ENCODE assay signal across 8 cellular contexts in the genomic region with DNA sequence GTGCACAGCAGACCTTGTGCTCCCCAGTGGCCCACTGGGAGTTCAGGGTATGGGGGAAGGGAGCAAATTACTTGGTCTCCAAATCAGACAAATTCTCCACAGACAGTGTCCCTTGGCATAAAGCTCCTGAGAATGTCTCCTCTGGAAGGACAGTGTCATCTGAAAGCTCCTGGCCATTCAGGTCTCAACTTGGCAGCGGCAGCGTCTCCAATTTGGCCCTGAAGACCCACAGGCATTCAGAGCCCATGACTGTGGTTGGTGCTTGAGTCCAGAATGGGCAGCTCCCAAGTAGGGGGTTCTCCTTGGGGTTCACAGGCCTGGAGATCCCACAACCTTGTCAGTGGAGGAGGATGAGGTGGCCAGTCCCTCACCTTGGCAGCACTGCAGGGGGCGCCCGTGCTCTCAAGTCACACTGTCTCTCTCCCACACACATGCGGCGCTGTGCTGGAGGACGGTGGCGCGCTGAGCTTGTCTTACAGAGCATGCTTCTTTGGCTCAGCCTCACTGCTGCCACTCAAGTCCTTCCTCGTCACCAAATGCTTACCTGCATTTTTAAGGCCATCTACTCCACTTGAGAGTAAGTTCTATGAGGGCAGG. TPM values are rescaled to one million over a fixed set of nuclear protein-coding genes. Genes with fewer than 3 reads are reported as not detected.
A peak's percentile ranks its signal among the peaks of the same experiment; 100 is the strongest.
DNase-seq lines count a peak whose midpoint lies in the region; ATAC-seq and TF ChIP-seq lines count a peak whose summit lies in the region.

No MANE protein-coding gene starts in this region.

- no peaks in the 10 kb centered on the region for H3K9me3 Mint-ChIP-seq in T-helper 2 cell treated with Interferon-gamma antibody and Interleukin-4, amounts not matched to agents 5 μg/mL and 100 μg/mL, for 36 hours
- H3K9me3 Mint-ChIP-seq in chondrocyte (ENCODE audit: low read depth) = no peaks in the 10 kb centered on the region
- no peaks in the 10 kb centered on the region for H3K9me3 Mint-ChIP-seq in naive thymus-derived CD8-positive, alpha-beta T cell

- H3K27me3 Mint-ChIP-seq in T-helper 2 cell treated with Interferon-gamma antibody and Interleukin-4, amounts not matched to agents 5 μg/mL and 100 μg/mL, for 36 hours (ENCODE audit: low read depth) = no peaks in the 10 kb centered on the region
- H3K27me3 Mint-ChIP-seq in chondrocyte (ENCODE audit: low read depth) = no peaks in the 10 kb centered on the region
- H3K27me3 Mint-ChIP-seq in naive thymus-derived CD8-positive, alpha-beta T cell = no peaks in the 10 kb centered on the region

- peak; percentile 58 for TF ChIP-seq CTCF in chondrocyte (IDR thresholded peaks at IDR 0.05)

- H3K36me3 Mint-ChIP-seq in T-helper 2 cell treated with Interferon-gamma antibody and Interleukin-4, amounts not matched to agents 5 μg/mL and 100 μg/mL, for 36 hours (ENCODE audit: low read depth) = peaks cover 37% of the 10 kb centered on the region
- H3K36me3 Mint-ChIP-seq in chondrocyte (ENCODE audit: low read depth) = peaks cover 59% of the 10 kb centered on the region
- peaks cover 0 to 62% (median 11%) of the 10 kb centered on the region in 3 donors for H3K36me3 Mint-ChIP-seq in naive thymus-derived CD8-positive, alpha-beta T cell

- no peak overlapping the region for H3K4me3 Mint-ChIP-seq in T-helper 2 cell treated with Interferon-gamma antibody and Interleukin-4, amounts not matched to agents 5 μg/mL and 100 μg/mL, for 36 hours
- no peak overlapping the region for H3K4me3 Mint-ChIP-seq in chondrocyte (ENCODE audit: unreplicated experiment)
- H3K4me3 Mint-ChIP-seq in naive thymus-derived CD8-positive, alpha-beta T cell = no peak overlapping the region

- peaks cover 5% of the 10 kb centered on the region for H3K4me1 Mint-ChIP-seq in T-helper 2 cell treated with Interferon-gamma antibody and Interleukin-4, amounts not matched to agents 5 μg/mL and 100 μg/mL, for 36 hours (ENCODE audit: low read depth)
- H3K4me1 Mint-ChIP-seq in chondrocyte (ENCODE audit: low read depth) = peaks cover 7% of the 10 kb centered on the region
- H3K4me1 Mint-ChIP-seq in naive thymus-derived CD8-positive, alpha-beta T cell = peaks cover 0 to 14% (median 0%) of the 10 kb centered on the region in 4 donors

- H3K27ac Mint-ChIP-seq in T-helper 2 cell treated with Interferon-gamma antibody and Interleukin-4, amounts not matched to agents 5 μg/mL and 100 μg/mL, for 36 hours = no peak overlapping the region
- no peak overlapping the region for H3K27ac Mint-ChIP-seq in chondrocyte (ENCODE audit: unreplicated experiment)
- H3K27ac Mint-ChIP-seq in naive thymus-derived CD8-positive, alpha-beta T cell = peak overlapping the region in 2 of 10 donors; percentile 25 to 44

- peak; percentile 41; the same call in 2 of the 3 replicates for ATAC-seq in SK-N-SH treated with all-trans-retinoic acid at 6 μM for 48 hours
- ATAC-seq in naive thymus-derived CD8-positive, alpha-beta T cell = peak; percentile 46 to 49

- DNase-seq in T-helper 2 cell (peak in 4 of 5 experiments; percentile 23 to 68 (median 44)), chondrocyte (ENCODE audit: low spot score) (no peak), H4 (ENCODE audit: low spot score) (no peak), RKO (ENCODE audit: low spot score) (no peak), glomerular visceral epithelial cell (ENCODE audit: extremely low spot score) (no peak)
- no peak for DNase-seq in T-helper 2 cell treated with Interferon-gamma antibody and Interleukin-4, amounts not matched to agents 5 μg/mL and 100 μg/mL, for 36 hours (ENCODE audit: low spot score)
- peak in 5 of 10 donors; percentile 21 to 65 (median 25) for DNase-seq in naive thymus-derived CD8-positive, alpha-beta T cell

- POLR2A ChIA-PET in naive thymus-derived CD8-positive, alpha-beta T cell (lab: Charles Lee) = interaction anchor here (0.7 kb wide), 2 partner anchors 167 to 260 kb away, joined by 4 to 5 read pairs; a partner anchor contains a TSS

TF ChIP-seq in SK-N-SH treated with all-trans-retinoic acid at 6 μM for 48 hours, 23 proteins besides CTCF, POLR2A, EP300 and RAD21 (continues in another document):
- no peak for TF ChIP-seq ISL1 (CRISPR knock-in tag; IDR thresholded peaks at IDR 0.05)
- TF ChIP-seq, protein P1, sequence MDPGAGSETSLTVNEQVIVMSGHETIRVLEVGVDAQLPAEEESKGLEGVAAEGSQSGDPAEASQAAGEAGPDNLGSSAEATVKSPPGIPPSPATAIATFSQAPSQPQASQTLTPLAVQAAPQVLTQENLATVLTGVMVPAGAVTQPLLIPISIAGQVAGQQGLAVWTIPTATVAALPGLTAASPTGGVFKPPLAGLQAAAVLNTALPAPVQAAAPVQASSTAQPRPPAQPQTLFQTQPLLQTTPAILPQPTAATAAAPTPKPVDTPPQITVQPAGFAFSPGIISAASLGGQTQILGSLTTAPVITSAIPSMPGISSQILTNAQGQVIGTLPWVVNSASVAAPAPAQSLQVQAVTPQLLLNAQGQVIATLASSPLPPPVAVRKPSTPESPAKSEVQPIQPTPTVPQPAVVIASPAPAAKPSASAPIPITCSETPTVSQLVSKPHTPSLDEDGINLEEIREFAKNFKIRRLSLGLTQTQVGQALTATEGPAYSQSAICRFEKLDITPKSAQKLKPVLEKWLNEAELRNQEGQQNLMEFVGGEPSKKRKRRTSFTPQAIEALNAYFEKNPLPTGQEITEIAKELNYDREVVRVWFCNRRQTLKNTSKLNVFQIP (CRISPR knock-in tag; IDR thresholded peaks at IDR 0.05; ENCODE audit: borderline replicate concordance, low read depth) = no peak
- no peak for TF ChIP-seq GLIS3 (CRISPR knock-in tag; IDR thresholded peaks at IDR 0.05)
- TF ChIP-seq ZNF8 (CRISPR knock-in tag; IDR thresholded peaks at IDR 0.05) = no peak
- TF ChIP-seq, protein P2, sequence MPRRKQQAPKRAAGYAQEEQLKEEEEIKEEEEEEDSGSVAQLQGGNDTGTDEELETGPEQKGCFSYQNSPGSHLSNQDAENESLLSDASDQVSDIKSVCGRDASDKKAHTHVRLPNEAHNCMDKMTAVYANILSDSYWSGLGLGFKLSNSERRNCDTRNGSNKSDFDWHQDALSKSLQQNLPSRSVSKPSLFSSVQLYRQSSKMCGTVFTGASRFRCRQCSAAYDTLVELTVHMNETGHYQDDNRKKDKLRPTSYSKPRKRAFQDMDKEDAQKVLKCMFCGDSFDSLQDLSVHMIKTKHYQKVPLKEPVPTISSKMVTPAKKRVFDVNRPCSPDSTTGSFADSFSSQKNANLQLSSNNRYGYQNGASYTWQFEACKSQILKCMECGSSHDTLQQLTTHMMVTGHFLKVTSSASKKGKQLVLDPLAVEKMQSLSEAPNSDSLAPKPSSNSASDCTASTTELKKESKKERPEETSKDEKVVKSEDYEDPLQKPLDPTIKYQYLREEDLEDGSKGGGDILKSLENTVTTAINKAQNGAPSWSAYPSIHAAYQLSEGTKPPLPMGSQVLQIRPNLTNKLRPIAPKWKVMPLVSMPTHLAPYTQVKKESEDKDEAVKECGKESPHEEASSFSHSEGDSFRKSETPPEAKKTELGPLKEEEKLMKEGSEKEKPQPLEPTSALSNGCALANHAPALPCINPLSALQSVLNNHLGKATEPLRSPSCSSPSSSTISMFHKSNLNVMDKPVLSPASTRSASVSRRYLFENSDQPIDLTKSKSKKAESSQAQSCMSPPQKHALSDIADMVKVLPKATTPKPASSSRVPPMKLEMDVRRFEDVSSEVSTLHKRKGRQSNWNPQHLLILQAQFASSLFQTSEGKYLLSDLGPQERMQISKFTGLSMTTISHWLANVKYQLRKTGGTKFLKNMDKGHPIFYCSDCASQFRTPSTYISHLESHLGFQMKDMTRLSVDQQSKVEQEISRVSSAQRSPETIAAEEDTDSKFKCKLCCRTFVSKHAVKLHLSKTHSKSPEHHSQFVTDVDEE (CRISPR knock-in tag; IDR thresholded peaks at IDR 0.05) = no peak
- TF ChIP-seq, protein P3, sequence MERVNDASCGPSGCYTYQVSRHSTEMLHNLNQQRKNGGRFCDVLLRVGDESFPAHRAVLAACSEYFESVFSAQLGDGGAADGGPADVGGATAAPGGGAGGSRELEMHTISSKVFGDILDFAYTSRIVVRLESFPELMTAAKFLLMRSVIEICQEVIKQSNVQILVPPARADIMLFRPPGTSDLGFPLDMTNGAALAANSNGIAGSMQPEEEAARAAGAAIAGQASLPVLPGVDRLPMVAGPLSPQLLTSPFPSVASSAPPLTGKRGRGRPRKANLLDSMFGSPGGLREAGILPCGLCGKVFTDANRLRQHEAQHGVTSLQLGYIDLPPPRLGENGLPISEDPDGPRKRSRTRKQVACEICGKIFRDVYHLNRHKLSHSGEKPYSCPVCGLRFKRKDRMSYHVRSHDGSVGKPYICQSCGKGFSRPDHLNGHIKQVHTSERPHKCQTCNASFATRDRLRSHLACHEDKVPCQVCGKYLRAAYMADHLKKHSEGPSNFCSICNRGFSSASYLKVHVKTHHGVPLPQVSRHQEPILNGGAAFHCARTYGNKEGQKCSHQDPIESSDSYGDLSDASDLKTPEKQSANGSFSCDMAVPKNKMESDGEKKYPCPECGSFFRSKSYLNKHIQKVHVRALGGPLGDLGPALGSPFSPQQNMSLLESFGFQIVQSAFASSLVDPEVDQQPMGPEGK (CRISPR knock-in tag; IDR thresholded peaks at IDR 0.05; ENCODE audit: borderline replicate concordance) = no peak
- no peak for TF ChIP-seq CSDC2 (CRISPR knock-in tag; IDR thresholded peaks at IDR 0.05)
- TF ChIP-seq ZFP3 (CRISPR knock-in tag; IDR thresholded peaks at IDR 0.05) = no peak
- no peak for TF ChIP-seq BACH2 (CRISPR knock-in tag; IDR thresholded peaks at IDR 0.05; ENCODE audit: borderline replicate concordance)
- TF ChIP-seq SNAI2 (CRISPR knock-in tag; IDR thresholded peaks at IDR 0.05) = no peak
- TF ChIP-seq ZFP30 (CRISPR knock-in tag; IDR thresholded peaks at IDR 0.05) = no peak
- no peak for TF ChIP-seq ZNF70 (CRISPR knock-in tag; IDR thresholded peaks at IDR 0.05)
- TF ChIP-seq ARNTL (CRISPR knock-in tag; IDR thresholded peaks at IDR 0.05; ENCODE audit: borderline replicate concordance, low read depth) = no peak
- no peak for TF ChIP-seq RARB (CRISPR knock-in tag; IDR thresholded peaks at IDR 0.05)

RNA-seq across cellular contexts. Expression of a gene that starts 20.7 kb away (rescaled TPM):
- 111 to 204 TPM (median 199 TPM) in 3 replicates for total RNA-seq in chondrocyte
- total RNA-seq in naive thymus-derived CD8-positive, alpha-beta T cell = 10 to 100 TPM; 60.1 to 67.6 TPM
- polyA plus RNA-seq in naive thymus-derived CD8-positive, alpha-beta T cell = 100 to 1,000 TPM; 216 to 275 (median 268) TPM
- total RNA-seq in H4 (2014; rRNA removed; shearing (Covaris generic)) = 142 and 180 TPM in 2 replicates

RNA-seq across cellular contexts. Expression of a gene that starts 21.6 kb away (rescaled TPM):
- total RNA-seq in chondrocyte = 49.4 to 128 TPM (median 120 TPM) in 3 replicates
- total RNA-seq in naive thymus-derived CD8-positive, alpha-beta T cell = 1 to 10 TPM in 1 of 2 experiments, under 1 TPM in 1; 0.99 to 2.4 TPM
- 1 to 10 TPM in 2 of 3 donors, under 1 TPM in 1; 0.94 to 2.1 (median 1.6) TPM for polyA plus RNA-seq in naive thymus-derived CD8-positive, alpha-beta T cell
- 12.4 and 15.4 TPM in 2 replicates for total RNA-seq in H4 (2014; rRNA removed; shearing (Covaris generic))

Comparison
In these comparisons a context has a peak if more than half of its experiments do, and no peak if none do; other contexts are left out.
1. DNase-seq: peak in T-helper 2 cell (4 of 5); none in T-helper 2 cell treated with Interferon-gamma antibody and Interleukin-4, amounts not matched to agents 5 μg/mL and 100 μg/mL, for 36 hours (single experiment), chondrocyte (single experiment), H4 (single experiment), RKO (single experiment) and glomerular visceral epithelial cell (single experiment).